21 cellular contexts compared by ENCODE assay signal in genomic region chr7:137625197-137625596, GRCh38.
DNase-seq lines count a peak whose midpoint lies in the region; ATAC-seq, FAIRE-seq and TF ChIP-seq lines count a peak whose summit lies in the region.
"Had no signal": no experiment of that assay in that cellular context is flagged by ENCODE, and none has a peak within 500 bp of the region (broad histone marks: within the 10 kb centered on the region; RNA-seq: fewer than 3 reads in every experiment).

No MANE protein-coding gene starts in this region.

- ATAC-seq in foreskin keratinocyte = peak; percentile 28
- ATAC-seq in HG03139 (IDR thresholded peaks at IDR 0.05; ENCODE audit: unreplicated experiment) = no peak

- H3K4me1 Mint-ChIP-seq in activated CD4-positive, alpha-beta T cell treated with anti-CD3 and anti-CD28 coated beads, Interleukin-2, amount 10 ng/mL, durations not matched to agents 7 days and 5 days = no peaks in the 10 kb centered on the region
- H3K4me1 Mint-ChIP-seq: activated B cell treated with CpG ODN at 0.5 μM for 24 hours; activated naive CD4-positive, alpha-beta T cell treated with anti-CD3 and anti-CD28 coated beads, Interleukin-2, amount 50 U/mL, for 24 hours; nephron had no signal

- intact Hi-C loops in kidney (cut with DNase I) = no loop called here

- TF ChIP-seq CTCF in HFF-Myc (IDR thresholded peaks at IDR 0.05; ENCODE audit: low read depth, low read length, missing control alignments) = peak; percentile 11
- peak; percentile 28 for TF ChIP-seq CTCF in foreskin keratinocyte (conservative IDR thresholded peaks at IDR 0.05)
- TF ChIP-seq CTCF in kidney (IDR thresholded peaks at IDR 0.05; ENCODE audit: borderline replicate concordance, extremely low read depth, insufficient read depth) = no peak

- POLR2A ChIA-PET in activated CD4-positive, alpha-beta T cell treated with anti-CD3 and anti-CD28 coated beads, Interleukin-2, amount 10 ng/mL, durations not matched to agents 7 days and 5 days (lab: Charles Lee) = no interaction called here

- CTCF ChIA-PET in activated CD4-positive, alpha-beta T cell treated with anti-CD3 and anti-CD28 coated beads, Interleukin-2, amount 10 ng/mL, durations not matched to agents 7 days and 5 days (lab: Charles Lee) = interaction anchor here (0.7 kb wide), 1 partner anchor 270 kb away, joined by 3 read pairs; no protein-coding TSS in a partner anchor

- peaks cover 4% of the 10 kb centered on the region for H3K27me3 Mint-ChIP-seq in activated CD4-positive, alpha-beta T cell treated with anti-CD3 and anti-CD28 coated beads, Interleukin-2, amount 10 ng/mL, durations not matched to agents 7 days and 5 days

- no peaks in the 10 kb centered on the region for H3K36me3 Mint-ChIP-seq in activated CD4-positive, alpha-beta T cell treated with anti-CD3 and anti-CD28 coated beads, Interleukin-2, amount 10 ng/mL, durations not matched to agents 7 days and 5 days (ENCODE audit: low read depth)
- H3K36me3 Mint-ChIP-seq: activated naive CD4-positive, alpha-beta T cell treated with anti-CD3 and anti-CD28 coated beads, Interleukin-2, amount 50 U/mL, for 24 hours had no signal

- no peaks in the 10 kb centered on the region for H3K36me3 ChIP-seq in kidney (ENCODE audit: control insufficient read depth in 1 of 2, insufficient read depth in 2 of 2, low read length in 2 of 2)
- H3K36me3 ChIP-seq: tibial artery had no signal

- H3K9me3 ChIP-seq in kidney (ENCODE audit: control insufficient read depth in 1 of 2, low read length in 2 of 2) = no peaks in the 10 kb centered on the region
- H3K9me3 ChIP-seq: tibial artery had no signal

- no peak overlapping the region for H3K27ac Mint-ChIP-seq in activated CD4-positive, alpha-beta T cell treated with anti-CD3 and anti-CD28 coated beads, Interleukin-2, amount 10 ng/mL, durations not matched to agents 7 days and 5 days
- H3K27ac Mint-ChIP-seq: activated B cell treated with CpG ODN at 0.5 μM for 24 hours; activated naive CD4-positive, alpha-beta T cell treated with anti-CD3 and anti-CD28 coated beads, Interleukin-2, amount 50 U/mL, for 24 hours; nephron had no signal

- DNase-seq in CD1c-positive myeloid dendritic cell (ENCODE audit: extremely low spot score) = peak; percentile 37
- no peak for DNase-seq in HFF-Myc (ENCODE audit: extremely low read depth, low read depth)
- DNase-seq in SK-MEL-5 (ENCODE audit: low read depth, low spot score) = peak; percentile 26
- no peak for DNase-seq in foreskin keratinocyte
- no peak for DNase-seq in frontal cortex (ENCODE audit: low spot score in 2 of 2)
- DNase-seq in activated CD4-positive, alpha-beta T cell treated with anti-CD3 and anti-CD28 coated beads, Interleukin-2, amount 10 ng/mL, durations not matched to agents 7 days and 5 days = no peak
- no peak for DNase-seq in kidney
- DNase-seq: activated B cell treated with CpG ODN at 0.5 μM for 24 hours; activated CD8-positive, alpha-beta memory T cell treated with anti-CD3 and anti-CD28 coated beads for 24 hours; activated T-cell treated with anti-CD3 and anti-CD28 coated beads, Interleukin-2, amount 50 U/mL, for 48 hours; hypothalamus; NCI-H2081; NCI-H524 treated with DMSO at 0.1 percent for 48 hours; stimulated activated CD4-positive, alpha-beta T cell treated with anti-CD3 and anti-CD28 coated beads, Interleukin-1b, Interleukin-23, amount 100 ng/mL, for 48 hours; stimulated activated naive CD4-positive, alpha-beta T cell treated with Interleukin-2 at 50 U/mL for 16 hours; tibial artery had no signal

- in situ Hi-C loops in SK-MEL-5 (cut with HindIII; ENCODE audit: low pct_unique_long_range_greater_than_20kb, low sequenced_read_pairs) = no loop called here

- H3K9me3 Mint-ChIP-seq in activated CD4-positive, alpha-beta T cell treated with anti-CD3 and anti-CD28 coated beads, Interleukin-2, amount 10 ng/mL, durations not matched to agents 7 days and 5 days = no peaks in the 10 kb centered on the region
- H3K9me3 Mint-ChIP-seq: activated B cell treated with CpG ODN at 0.5 μM for 24 hours; activated naive CD4-positive, alpha-beta T cell treated with anti-CD3 and anti-CD28 coated beads, Interleukin-2, amount 50 U/mL, for 24 hours; nephron had no signal

- no peaks in the 10 kb centered on the region for H3K4me1 ChIP-seq in foreskin keratinocyte
- H3K4me1 ChIP-seq in kidney (ENCODE audit: control insufficient read depth in 1 of 2, insufficient read depth in 1 of 2, low read depth in 1 of 2, low read length in 2 of 2) = no peaks in the 10 kb centered on the region
- H3K4me1 ChIP-seq: tibial artery had no signal

- FAIRE-seq in frontal cortex (lab: Jason Lieb, UNC) (no peak), kidney (lab: Jason Lieb, UNC) (no peak)
- FAIRE-seq: G401.6, H1 had no signal

- no peak overlapping the region for H3K9ac ChIP-seq in kidney (ENCODE audit: low read length in 2 of 2)

- H3K4me3 ChIP-seq in HFF-Myc (replicated peaks; ENCODE audit: low read depth, low read length) = no peak overlapping the region
- no peak overlapping the region for H3K4me3 ChIP-seq in kidney (ENCODE audit: low read length in 2 of 2)
- H3K4me3 ChIP-seq: tibial artery had no signal

- no peak overlapping the region for H3K4me3 Mint-ChIP-seq in activated CD4-positive, alpha-beta T cell treated with anti-CD3 and anti-CD28 coated beads, Interleukin-2, amount 10 ng/mL, durations not matched to agents 7 days and 5 days
- H3K4me3 Mint-ChIP-seq: activated B cell treated with CpG ODN at 0.5 μM for 24 hours; activated naive CD4-positive, alpha-beta T cell treated with anti-CD3 and anti-CD28 coated beads, Interleukin-2, amount 50 U/mL, for 24 hours; nephron had no signal

- H3K27me3 ChIP-seq in foreskin keratinocyte = peaks cover 7% of the 10 kb centered on the region
- H3K27me3 ChIP-seq: tibial artery had no signal

- H3K27ac ChIP-seq in foreskin keratinocyte = no peak overlapping the region
- no peak overlapping the region for H3K27ac ChIP-seq in kidney (ENCODE audit: low read depth in 2 of 2, low read length in 2 of 2)
- H3K27ac ChIP-seq: tibial artery had no signal

Comparison
In these comparisons a context has a peak if more than half of its experiments do, and no peak if none do; other contexts are left out.
1. DNase-seq: peak in CD1c-positive myeloid dendritic cell (single experiment) and SK-MEL-5 (single experiment); none in HFF-Myc (single experiment), foreskin keratinocyte (0 of 2), frontal cortex (0 of 2), activated CD4-positive, alpha-beta T cell treated with anti-CD3 and anti-CD28 coated beads, Interleukin-2, amount 10 ng/mL, durations not matched to agents 7 days and 5 days (single experiment) and kidney (single experiment).